In genomic region chr7:8232999-8233847, GRCh38 we compare ENCODE assay signal across 1 cellular context.
A peak's percentile ranks its signal among the peaks of the same experiment; 100 is the strongest.
TF ChIP-seq lines count a peak whose summit lies in the region.

No MANE protein-coding gene starts in this region.

TF ChIP-seq in K562, 482 proteins besides CTCF, POLR2A, EP300 and RAD21 (continued from another document and continues in another):
- TF ChIP-seq RNF219 (CRISPR knock-in tag; IDR thresholded peaks at IDR 0.05): no peak
- no peak for TF ChIP-seq YY1 (IDR thresholded peaks at IDR 0.05; ENCODE audit: borderline replicate concordance in 1 of 3, control insufficient read depth in 1 of 3, extremely low read depth in 1 of 3, insufficient read depth in 3 of 3, insufficient read length in 1 of 3, insufficient replicate concordance in 2 of 3, low read depth in 1 of 3, low read length in 2 of 3)
- TF ChIP-seq POLR2G (IDR thresholded peaks at IDR 0.05; ENCODE audit: low read depth, low read length): no peak
- no peak for TF ChIP-seq CHD2 (IDR thresholded peaks at IDR 0.05; ENCODE audit: low read depth, low read length)
- peak; percentile 83 for TF ChIP-seq STAT5A (IDR thresholded peaks at IDR 0.05; ENCODE audit: borderline replicate concordance, low read length)
- no peak for TF ChIP-seq DMBX1 (CRISPR knock-in tag; IDR thresholded peaks at IDR 0.05; ENCODE audit: borderline replicate concordance)
- no peak for TF ChIP-seq USF1 (CRISPR knock-in tag; IDR thresholded peaks at IDR 0.05)
- no peak for TF ChIP-seq BRF2 (IDR thresholded peaks at IDR 0.05; ENCODE audit: borderline replicate concordance, insufficient read depth, insufficient read length)
- TF ChIP-seq ZC3H11A (IDR thresholded peaks at IDR 0.05; ENCODE audit: low read depth, low read length): no peak
- no peak for TF ChIP-seq THRB (CRISPR knock-in tag; conservative IDR thresholded peaks at IDR 0.05)
- peak; percentile 82; the same call in 1 of the 2 replicates for TF ChIP-seq CBX1 (IDR thresholded peaks at IDR 0.05; ENCODE audit: low read depth)
- TF ChIP-seq ZNF583 (CRISPR knock-in tag; IDR thresholded peaks at IDR 0.05): no peak
- no peak for TF ChIP-seq ZBTB49 (CRISPR knock-in tag; IDR thresholded peaks at IDR 0.05; ENCODE audit: borderline replicate concordance)
- peak; percentile 76 for TF ChIP-seq CREM (IDR thresholded peaks at IDR 0.05; ENCODE audit: low read depth)
- TF ChIP-seq MTA2 (IDR thresholded peaks at IDR 0.05; ENCODE audit: low read depth): peak; percentile 73
- no peak for TF ChIP-seq RBM34 (IDR thresholded peaks at IDR 0.05; ENCODE audit: borderline replicate concordance, insufficient read depth, low read length)
- TF ChIP-seq ZNF77 (CRISPR knock-in tag; IDR thresholded peaks at IDR 0.05): no peak
- no peak for TF ChIP-seq GABPB1 (CRISPR knock-in tag; IDR thresholded peaks at IDR 0.05)
- TF ChIP-seq COPS2 (conservative IDR thresholded peaks at IDR 0.05): no peak
- TF ChIP-seq ASH1L (IDR thresholded peaks at IDR 0.05; ENCODE audit: borderline replicate concordance, low read depth, partially characterized antibody): no peak
- TF ChIP-seq MCM3 (IDR thresholded peaks at IDR 0.05): no peak
- no peak for TF ChIP-seq ZNF23 (CRISPR knock-in tag; IDR thresholded peaks at IDR 0.05)
- TF ChIP-seq PRPF4 (IDR thresholded peaks at IDR 0.05; ENCODE audit: insufficient read depth, low read depth, low read length, poor library complexity, severe bottlenecking): no peak
- TF ChIP-seq NCOA4 (IDR thresholded peaks at IDR 0.05; ENCODE audit: partially characterized antibody): no peak
- no peak for TF ChIP-seq GTF2A2 (tag; IDR thresholded peaks at IDR 0.05)
- no peak for TF ChIP-seq EZH2 (IDR thresholded peaks at IDR 0.05; ENCODE audit: borderline replicate concordance, low read depth, low read length)
- no peak for TF ChIP-seq MAX (CRISPR knock-in tag; IDR thresholded peaks at IDR 0.05)
- no peak for TF ChIP-seq GABPA (tag; conservative IDR thresholded peaks at IDR 0.05; ENCODE audit: low read depth)
- TF ChIP-seq AFF4 (CRISPR knock-in tag; IDR thresholded peaks at IDR 0.05): no peak
- TF ChIP-seq ESRRB (CRISPR knock-in tag; IDR thresholded peaks at IDR 0.05; ENCODE audit: borderline replicate concordance): no peak
- TF ChIP-seq BRD4 (IDR thresholded peaks at IDR 0.05): no peak
- no peak for TF ChIP-seq XRCC4 (IDR thresholded peaks at IDR 0.05; ENCODE audit: extremely low read depth, insufficient read depth, insufficient read length)
- TF ChIP-seq EWSR1 (IDR thresholded peaks at IDR 0.05; ENCODE audit: borderline replicate concordance, low read depth, partially characterized antibody): no peak
- TF ChIP-seq RFX5 (IDR thresholded peaks at IDR 0.05; ENCODE audit: low read depth, low read length): no peak
- no peak for TF ChIP-seq KAT7 (CRISPR knock-in tag; IDR thresholded peaks at IDR 0.05; ENCODE audit: borderline replicate concordance)
- no peak for TF ChIP-seq BCL6 (CRISPR knock-in tag; IDR thresholded peaks at IDR 0.05)
- TF ChIP-seq PTRF (tag; IDR thresholded peaks at IDR 0.05): 0 out of 2 replicates have a peak, but pooled peaks have one; percentile 37
- no peak; the same call in 1 of the 2 replicates for TF ChIP-seq MAFG (tag; conservative IDR thresholded peaks at IDR 0.05)
- peak; percentile 75; the same call in 1 of the 2 replicates for TF ChIP-seq MTA3 (IDR thresholded peaks at IDR 0.05; ENCODE audit: borderline replicate concordance)
- TF ChIP-seq TSC22D4 (tag; IDR thresholded peaks at IDR 0.05): no peak
- TF ChIP-seq TFAP4 (CRISPR knock-in tag; IDR thresholded peaks at IDR 0.05; ENCODE audit: borderline replicate concordance): no peak; the same call in 1 of the 2 replicates
- TF ChIP-seq TRIM24 (IDR thresholded peaks at IDR 0.05): peak; percentile 77 to 87
- TF ChIP-seq XRCC3 (IDR thresholded peaks at IDR 0.05): no peak
- TF ChIP-seq TCF15 (CRISPR knock-in tag; IDR thresholded peaks at IDR 0.05): no peak
- peak; percentile 54 to 62; a peak in 3 of 4 replicates for TF ChIP-seq FOXK2 (conservative IDR thresholded peaks at IDR 0.05 in 1 of 2, IDR thresholded peaks at IDR 0.05 in 1 of 2; ENCODE audit: low read depth in 2 of 2)
- peak; percentile 95 for TF ChIP-seq ZEB2 (IDR thresholded peaks at IDR 0.05)
- no peak for TF ChIP-seq DACH1 (IDR thresholded peaks at IDR 0.05; ENCODE audit: partially characterized antibody)
- TF ChIP-seq MAZ (CRISPR knock-in tag; conservative IDR thresholded peaks at IDR 0.05 in 1 of 2, IDR thresholded peaks at IDR 0.05 in 1 of 2): no peak
- no peak for TF ChIP-seq NR3C1 (CRISPR knock-in tag; IDR thresholded peaks at IDR 0.05)
- no peak for TF ChIP-seq ZNF124 (CRISPR knock-in tag; IDR thresholded peaks at IDR 0.05)
- TF ChIP-seq ZNF511 (CRISPR knock-in tag; IDR thresholded peaks at IDR 0.05): no peak
- TF ChIP-seq ZNF41 (CRISPR knock-in tag; conservative IDR thresholded peaks at IDR 0.05): no peak
- no peak for TF ChIP-seq ZBTB8A (IDR thresholded peaks at IDR 0.05; ENCODE audit: partially characterized antibody)
- TF ChIP-seq PHB2 (IDR thresholded peaks at IDR 0.05; ENCODE audit: low read depth): no peak
- no peak for TF ChIP-seq POLR3A (IDR thresholded peaks at IDR 0.05; ENCODE audit: borderline replicate concordance, extremely low read depth, insufficient read depth, insufficient read length)
- no peak for TF ChIP-seq DIDO1 (tag; IDR thresholded peaks at IDR 0.05; ENCODE audit: low read depth)
- TF ChIP-seq ZNF561 (CRISPR knock-in tag; conservative IDR thresholded peaks at IDR 0.05): no peak
- no peak for TF ChIP-seq ZNF740 (CRISPR knock-in tag; IDR thresholded peaks at IDR 0.05)
- no peak for TF ChIP-seq ZNF740 (tag; IDR thresholded peaks at IDR 0.05)
- no peak for TF ChIP-seq E2F3 (CRISPR knock-in tag; IDR thresholded peaks at IDR 0.05)
- TF ChIP-seq ZC3H4 (CRISPR knock-in tag; IDR thresholded peaks at IDR 0.05; ENCODE audit: borderline replicate concordance): no peak
- TF ChIP-seq ATF7 (IDR thresholded peaks at IDR 0.05): peak; percentile 79
- TF ChIP-seq CCAR2 (IDR thresholded peaks at IDR 0.05; ENCODE audit: low read depth, low read length): no peak
